Comparison of ENCODE assay signal across 16 cellular contexts in the genomic region with DNA sequence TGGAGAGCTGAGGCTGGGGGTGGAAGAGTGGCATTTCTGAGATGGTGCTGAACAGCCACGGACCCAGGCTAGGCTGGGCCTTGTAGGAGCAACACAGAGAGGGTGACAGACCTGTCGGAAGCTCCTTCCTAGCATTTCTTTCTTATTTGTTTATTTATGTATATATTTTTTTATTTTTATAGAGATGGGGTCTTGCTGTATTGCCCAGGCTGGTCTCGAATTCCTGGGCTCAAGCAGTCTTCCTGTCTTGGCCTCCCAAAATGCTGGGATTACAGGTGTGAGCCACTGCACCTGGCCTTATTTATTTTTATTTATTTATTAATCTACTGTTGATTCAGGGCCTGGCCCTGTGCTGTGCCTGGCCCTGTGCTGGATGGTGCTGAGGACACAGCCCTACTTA. TPM values are rescaled to one million over a fixed set of nuclear protein-coding genes. Genes with fewer than 3 reads are reported as not detected.
A peak's percentile ranks its signal among the peaks of the same experiment; 100 is the strongest.
DNase-seq lines count a peak whose midpoint lies in the region; FAIRE-seq and TF ChIP-seq lines count a peak whose summit lies in the region.
"Had no signal": no experiment of that assay in that cellular context is flagged by ENCODE, and none has a peak within 500 bp of the region (broad histone marks: within the 10 kb centered on the region; RNA-seq: fewer than 3 reads in every experiment).

No MANE protein-coding gene starts in this region.

- no peak overlapping the region for H3K9ac ChIP-seq in kidney (ENCODE audit: low read length in 2 of 2)

- no peak for TF ChIP-seq CTCF in breast epithelium (IDR thresholded peaks at IDR 0.05)
- no peak for TF ChIP-seq CTCF in osteocyte (IDR thresholded peaks at IDR 0.05)
- TF ChIP-seq CTCF in foreskin fibroblast (IDR thresholded peaks at IDR 0.05; ENCODE audit: low read depth, low read length), result no peak
- no peak for TF ChIP-seq CTCF in kidney (IDR thresholded peaks at IDR 0.05; ENCODE audit: borderline replicate concordance, extremely low read depth, insufficient read depth)

- H3K9me3 Mint-ChIP-seq in activated CD4-positive, alpha-beta T cell treated with anti-CD3 and anti-CD28 coated beads, Interleukin-2, amount 10 ng/mL, durations not matched to agents 24 days and 14 days, result no peaks in the 10 kb centered on the region
- H3K9me3 Mint-ChIP-seq in osteocyte (ENCODE audit: unreplicated experiment), result no peaks in the 10 kb centered on the region

- TF ChIP-seq POLR2A in GM12892 (IDR thresholded peaks at IDR 0.05; ENCODE audit: low read depth, low read length) (0 out of 2 replicates have a peak, but pooled peaks have one; percentile 9), breast epithelium (IDR thresholded peaks at IDR 0.05) (no peak)

- H3K27me3 Mint-ChIP-seq in activated CD4-positive, alpha-beta T cell treated with anti-CD3 and anti-CD28 coated beads, Interleukin-2, amount 10 ng/mL, durations not matched to agents 24 days and 14 days, result no peaks in the 10 kb centered on the region
- H3K27me3 Mint-ChIP-seq in osteocyte (ENCODE audit: unreplicated experiment), result no peaks in the 10 kb centered on the region

- H3K36me3 Mint-ChIP-seq in activated CD4-positive, alpha-beta T cell treated with anti-CD3 and anti-CD28 coated beads, Interleukin-2, amount 10 ng/mL, durations not matched to agents 24 days and 14 days (ENCODE audit: low read depth), result peaks cover 31% of the 10 kb centered on the region
- peaks cover 18% of the 10 kb centered on the region for H3K36me3 Mint-ChIP-seq in osteocyte (ENCODE audit: unreplicated experiment)

- intact Hi-C loops in activated CD4-positive, alpha-beta T cell treated with anti-CD3 and anti-CD28 coated beads, Interleukin-2, amount 10 ng/mL, durations not matched to agents 24 days and 14 days (cut with micrococcal nuclease), result no loop called here
- intact Hi-C loops in breast epithelium (cut with DNase I; ENCODE audit: low total_unique reads) (no loop called here), kidney (cut with DNase I) (no loop called here)

- H3K27ac ChIP-seq in breast epithelium (peak overlapping the region; percentile 69 to 97), kidney (ENCODE audit: low read depth in 2 of 2, low read length in 2 of 2) (no peak overlapping the region)

- peak overlapping the region; percentile 67 for H3K4me3 Mint-ChIP-seq in activated CD4-positive, alpha-beta T cell treated with anti-CD3 and anti-CD28 coated beads, Interleukin-2, amount 10 ng/mL, durations not matched to agents 24 days and 14 days
- no peak overlapping the region for H3K4me3 Mint-ChIP-seq in osteocyte (ENCODE audit: unreplicated experiment)

- no peak for DNase-seq in activated CD4-positive, alpha-beta T cell treated with anti-CD3 and anti-CD28 coated beads, Interleukin-2, amount 10 ng/mL, durations not matched to agents 24 days and 14 days
- DNase-seq in activated CD4-positive, alpha-beta T cell treated with anti-CD3 and anti-CD28 coated beads, Interleukin-2, amount 50 U/mL, for 1 hour, result no peak
- DNase-seq in GM12892 (ENCODE audit: insufficient read length), result no peak
- DNase-seq in breast epithelium (ENCODE audit: low spot score in 2 of 2), result no peak
- no peak for DNase-seq in osteocyte (ENCODE audit: extremely low spot score, unreplicated experiment)
- DNase-seq in foreskin fibroblast, result no peak
- no peak for DNase-seq in kidney
- DNase-seq in NCI-H446 (lab: John Stamatoyannopoulos, UW), result no peak
- DNase-seq: COR-L47, left cardiac atrium, NCI-H1417 treated with DMSO at 0.1 percent for 48 hours, NCI-H226, SHP77 treated with DMSO at 0.1 percent for 48 hours had no signal

- no peak for FAIRE-seq in GM12892 (lab: Jason Lieb, UNC)
- no peak for FAIRE-seq in kidney (lab: Jason Lieb, UNC)
- FAIRE-seq: G401.6, TTC549 had no signal

- peaks cover 48% of the 10 kb centered on the region for H3K4me1 Mint-ChIP-seq in activated CD4-positive, alpha-beta T cell treated with anti-CD3 and anti-CD28 coated beads, Interleukin-2, amount 10 ng/mL, durations not matched to agents 24 days and 14 days
- H3K4me1 Mint-ChIP-seq in osteocyte (ENCODE audit: unreplicated experiment), result peaks cover 61% of the 10 kb centered on the region

- H3K27ac Mint-ChIP-seq in activated CD4-positive, alpha-beta T cell treated with anti-CD3 and anti-CD28 coated beads, Interleukin-2, amount 10 ng/mL, durations not matched to agents 24 days and 14 days, result peak overlapping the region; percentile 76
- H3K27ac Mint-ChIP-seq in osteocyte (ENCODE audit: unreplicated experiment), result peak overlapping the region; percentile 82

- H3K4me1 ChIP-seq in breast epithelium (peaks cover 8 to 34% of the 10 kb centered on the region in 2 donors), kidney (ENCODE audit: control insufficient read depth in 1 of 2, insufficient read depth in 1 of 2, low read depth in 1 of 2, low read length in 2 of 2) (peaks cover 27 to 32% of the 10 kb centered on the region in 2 donors)

- H3K36me3 ChIP-seq in breast epithelium, result no peaks in the 10 kb centered on the region
- peaks cover 6 to 17% of the 10 kb centered on the region in 2 donors for H3K36me3 ChIP-seq in kidney (ENCODE audit: control insufficient read depth in 1 of 2, insufficient read depth in 2 of 2, low read length in 2 of 2)

- H3K9me3 ChIP-seq in breast epithelium, result no peaks in the 10 kb centered on the region
- H3K9me3 ChIP-seq in kidney (ENCODE audit: control insufficient read depth in 1 of 2, low read length in 2 of 2), result no peaks in the 10 kb centered on the region
- H3K9me3 ChIP-seq: A549 had no signal

- no peak overlapping the region for H3K4me3 ChIP-seq in breast epithelium
- no peak overlapping the region for H3K4me3 ChIP-seq in foreskin fibroblast (ENCODE audit: low read depth in 1 of 2, low read length in 2 of 2)
- no peak overlapping the region for H3K4me3 ChIP-seq in kidney (ENCODE audit: low read length in 2 of 2)
- H3K4me3 ChIP-seq: A549 had no signal

- H3K27me3 ChIP-seq in breast epithelium, result no peaks in the 10 kb centered on the region

RNA-seq across cellular contexts. Expression of a gene that starts 6.5 kb away (rescaled TPM):
- 61.2 and 65.6 TPM in 2 replicates for total RNA-seq in activated CD4-positive, alpha-beta T cell treated with anti-CD3 and anti-CD28 coated beads, Interleukin-2, amount 10 ng/mL, durations not matched to agents 24 days and 14 days
- 6.1 TPM for polyA plus RNA-seq in GM12892 (2012; ENCODE audit: missing spikeins)
- total RNA-seq in breast epithelium (10 to 100 TPM; 20.2 to 25.6 (median 24.9) TPM), osteocyte (115 and 122 TPM in 2 replicates), kidney (90.9 TPM)
- 18.8 TPM for polyA plus RNA-seq in kidney (ENCODE audit: insufficient read depth, low read depth, low replicate concordance)

RNA-seq across cellular contexts. Expression of a gene that starts 20.6 kb away (rescaled TPM):
- 71.6 and 82.3 TPM in 2 replicates for total RNA-seq in activated CD4-positive, alpha-beta T cell treated with anti-CD3 and anti-CD28 coated beads, Interleukin-2, amount 10 ng/mL, durations not matched to agents 24 days and 14 days
- polyA plus RNA-seq in GM12892 (2012; ENCODE audit: missing spikeins), result 10.6 TPM
- total RNA-seq in breast epithelium (10 to 100 TPM; 11.4 to 38.6 (median 24.3) TPM), osteocyte (66.8 and 75.3 TPM in 2 replicates), kidney (61.2 TPM)
- 31.1 TPM for polyA plus RNA-seq in kidney (ENCODE audit: insufficient read depth, low read depth, low replicate concordance)

RNA-seq across cellular contexts. Expression of a gene that starts 26.4 kb away (rescaled TPM):
- total RNA-seq in activated CD4-positive, alpha-beta T cell treated with anti-CD3 and anti-CD28 coated beads, Interleukin-2, amount 10 ng/mL, durations not matched to agents 24 days and 14 days, result 1.3 and 1.6 TPM in 2 replicates
- not detected for polyA plus RNA-seq in GM12892 (2012; ENCODE audit: missing spikeins)
- total RNA-seq in breast epithelium (1 to 10 TPM in 1 of 3 donors, under 1 TPM in 2; 0.33 to 2.6 (median 0.48) TPM), osteocyte (2.0 and 2.2 TPM in 2 replicates), kidney (0.47 TPM)
- polyA plus RNA-seq in kidney (ENCODE audit: insufficient read depth, low read depth, low replicate concordance), result 0.71 TPM

RNA-seq across cellular contexts. Expression of a gene that starts 26.9 kb away (rescaled TPM):
- 49.1 and 50.4 TPM in 2 replicates for total RNA-seq in activated CD4-positive, alpha-beta T cell treated with anti-CD3 and anti-CD28 coated beads, Interleukin-2, amount 10 ng/mL, durations not matched to agents 24 days and 14 days
- 26.5 TPM for polyA plus RNA-seq in GM12892 (2012; ENCODE audit: missing spikeins)
- total RNA-seq in breast epithelium (10 to 100 TPM in 2 of 3 donors, 1 to 10 TPM in 1; 7.5 to 32.4 (median 28.5) TPM), osteocyte (44.4 and 47.2 TPM in 2 replicates), kidney (22.0 TPM)
- 38.3 TPM for polyA plus RNA-seq in kidney (ENCODE audit: insufficient read depth, low read depth, low replicate concordance)

RNA-seq across cellular contexts. Expression of a gene that starts 33.1 kb away (rescaled TPM):
- total RNA-seq in activated CD4-positive, alpha-beta T cell treated with anti-CD3 and anti-CD28 coated beads, Interleukin-2, amount 10 ng/mL, durations not matched to agents 24 days and 14 days, result 50.7 and 52.6 TPM in 2 replicates
- polyA plus RNA-seq in GM12892 (2012; ENCODE audit: missing spikeins), result 21.9 TPM
- total RNA-seq in breast epithelium (10 to 100 TPM; 18.7 to 22.1 (median 19.8) TPM), osteocyte (45.4 and 52.3 TPM in 2 replicates), kidney (39.2 TPM)
- 57.3 TPM for polyA plus RNA-seq in kidney (ENCODE audit: insufficient read depth, low read depth, low replicate concordance)

Comparison
In these comparisons a context has a peak if more than half of its experiments do, and no peak if none do; other contexts are left out.
1. H3K27ac ChIP-seq: peak in breast epithelium (2 of 2); none in kidney (0 of 2).